Comparison of ENCODE assay signal across 1 cellular context in genomic region chr14:68727315-68728078, GRCh38.
A peak's percentile ranks its signal among the peaks of the same experiment; 100 is the strongest.
TF ChIP-seq lines count a peak whose summit lies in the region.

No MANE protein-coding gene starts in this region.

TF ChIP-seq in K562, 482 proteins besides CTCF, POLR2A, EP300 and RAD21 (continued from another document and continues in another):
- TF ChIP-seq PTRF (tag; IDR thresholded peaks at IDR 0.05) = no peak
- TF ChIP-seq ZNF165 (CRISPR knock-in tag; IDR thresholded peaks at IDR 0.05; ENCODE audit: borderline replicate concordance) = no peak
- no peak for TF ChIP-seq HES1 (IDR thresholded peaks at IDR 0.05; ENCODE audit: low read depth)
- peak; percentile 32; the same call in 1 of the 2 replicates for TF ChIP-seq CC2D1A (IDR thresholded peaks at IDR 0.05)
- TF ChIP-seq ZNF239 (CRISPR knock-in tag; IDR thresholded peaks at IDR 0.05) = no peak
- no peak for TF ChIP-seq ZNF780A (CRISPR knock-in tag; IDR thresholded peaks at IDR 0.05)
- TF ChIP-seq MCM7 (IDR thresholded peaks at IDR 0.05) = no peak
- no peak for TF ChIP-seq HEY1 (CRISPR knock-in tag; IDR thresholded peaks at IDR 0.05; ENCODE audit: borderline replicate concordance)
- TF ChIP-seq ADNP (tag; IDR thresholded peaks at IDR 0.05) = 0 out of 2 replicates have a peak, but pooled peaks have one; percentile 43
- TF ChIP-seq ZC3H8 (IDR thresholded peaks at IDR 0.05) = no peak
- no peak for TF ChIP-seq ZEB2 (IDR thresholded peaks at IDR 0.05)
- no peak for TF ChIP-seq PRDM10 (IDR thresholded peaks at IDR 0.05; ENCODE audit: partially characterized antibody)
- TF ChIP-seq SFPQ (IDR thresholded peaks at IDR 0.05; ENCODE audit: low read depth, low read length) = no peak
- no peak for TF ChIP-seq ZFP30 (CRISPR knock-in tag; IDR thresholded peaks at IDR 0.05; ENCODE audit: borderline replicate concordance)
- no peak for TF ChIP-seq POU5F1 (IDR thresholded peaks at IDR 0.05; ENCODE audit: borderline replicate concordance, low read depth, low read length, partially characterized antibody)
- TF ChIP-seq CBX8 (IDR thresholded peaks at IDR 0.05; ENCODE audit: borderline replicate concordance, extremely low read depth, low read depth, low read length, poor library complexity, severe bottlenecking) = no peak
- 0 out of 2 replicates have a peak, but pooled peaks have one; percentile 28 for TF ChIP-seq TOE1 (IDR thresholded peaks at IDR 0.05; ENCODE audit: borderline replicate concordance)
- TF ChIP-seq TOE1 (CRISPR knock-in tag; IDR thresholded peaks at IDR 0.05; ENCODE audit: borderline replicate concordance, low read depth) = no peak
- no peak for TF ChIP-seq ATF2 (CRISPR knock-in tag; IDR thresholded peaks at IDR 0.05)
- TF ChIP-seq HDAC2 (IDR thresholded peaks at IDR 0.05) = no peak
- no peak for TF ChIP-seq POLR2AphosphoS2 (IDR thresholded peaks at IDR 0.05; ENCODE audit: low read length)
- no peak for TF ChIP-seq ZNF354B (CRISPR knock-in tag; IDR thresholded peaks at IDR 0.05)
- no peak for TF ChIP-seq RREB1 (CRISPR knock-in tag; IDR thresholded peaks at IDR 0.05)
- no peak for TF ChIP-seq ZNF444 (CRISPR knock-in tag; IDR thresholded peaks at IDR 0.05)
- TF ChIP-seq TSHZ1 (CRISPR knock-in tag; IDR thresholded peaks at IDR 0.05) = no peak
- TF ChIP-seq SP1 (CRISPR knock-in tag; IDR thresholded peaks at IDR 0.05) = no peak
- no peak for TF ChIP-seq CBX5 (IDR thresholded peaks at IDR 0.05; ENCODE audit: borderline replicate concordance, low read depth)
- no peak for TF ChIP-seq ARID2 (IDR thresholded peaks at IDR 0.05)
- no peak for TF ChIP-seq MAX (CRISPR knock-in tag; IDR thresholded peaks at IDR 0.05)
- no peak for TF ChIP-seq ZNF695 (CRISPR knock-in tag; IDR thresholded peaks at IDR 0.05)
- TF ChIP-seq ZNF639 (CRISPR knock-in tag; conservative IDR thresholded peaks at IDR 0.05 in 1 of 2, IDR thresholded peaks at IDR 0.05 in 1 of 2) = no peak
- TF ChIP-seq ZNF507 (tag; conservative IDR thresholded peaks at IDR 0.05) = no peak
- TF ChIP-seq DEAF1 (CRISPR knock-in tag; IDR thresholded peaks at IDR 0.05) = no peak
- no peak for TF ChIP-seq CBFB (CRISPR knock-in tag; IDR thresholded peaks at IDR 0.05)
- no peak for TF ChIP-seq TBL1XR1 (IDR thresholded peaks at IDR 0.05; ENCODE audit: low read length in 2 of 2)
- no peak for TF ChIP-seq HMG20B (CRISPR knock-in tag; IDR thresholded peaks at IDR 0.05)
- TF ChIP-seq RBM17 (IDR thresholded peaks at IDR 0.05; ENCODE audit: borderline replicate concordance, low read depth, low read length) = no peak
- no peak for TF ChIP-seq ILF3 (IDR thresholded peaks at IDR 0.05; ENCODE audit: borderline replicate concordance)
- TF ChIP-seq ZNF324 (CRISPR knock-in tag; IDR thresholded peaks at IDR 0.05) = no peak
- TF ChIP-seq NCOA1 (IDR thresholded peaks at IDR 0.05; ENCODE audit: low read depth) = 0 out of 2 replicates have a peak, but pooled peaks have one; percentile 14
- no peak for TF ChIP-seq ZKSCAN1 (IDR thresholded peaks at IDR 0.05; ENCODE audit: low read depth, low read length)
